8 cellular contexts compared by ENCODE assay signal in genomic region chr2:173590278-173590811, GRCh38.
DNase-seq lines count a peak whose midpoint lies in the region; ATAC-seq lines count a peak whose summit lies in the region.

No MANE protein-coding gene starts in this region.

- no peak overlapping the region for H3K4me3 Mint-ChIP-seq in T-cell
- no peak overlapping the region for H3K4me3 Mint-ChIP-seq in activated T-helper 2 cell treated with anti-CD3 and anti-CD28 coated beads, Interferon-gamma antibody, Interleukin-2, Interleukin-4, amounts not matched to agents 10 μg/mL and 5 μg/mL and 100 μg/mL, durations not matched to agents 14 hours and 24 hours and 36 hours (ENCODE audit: low read depth)

- POLR2A ChIA-PET in T-cell (lab: Charles Lee): no interaction called here

- intact Hi-C loops in sciatic nerve (cut with DNase I): no loop called here
- intact Hi-C loops in activated T-helper 2 cell treated with anti-CD3 and anti-CD28 coated beads, Interferon-gamma antibody, Interleukin-2, Interleukin-4, amounts not matched to agents 10 μg/mL and 5 μg/mL and 100 μg/mL, durations not matched to agents 14 hours and 24 hours and 36 hours (cut with micrococcal nuclease): no loop called here

- H3K27ac Mint-ChIP-seq in T-cell: no peak overlapping the region
- no peak overlapping the region for H3K27ac Mint-ChIP-seq in activated T-helper 2 cell treated with anti-CD3 and anti-CD28 coated beads, Interferon-gamma antibody, Interleukin-2, Interleukin-4, amounts not matched to agents 10 μg/mL and 5 μg/mL and 100 μg/mL, durations not matched to agents 14 hours and 24 hours and 36 hours

- ATAC-seq in esophagus mucosa (peak; percentile 96), sciatic nerve (peak; percentile 79), T-cell (replicated peaks in 1 of 4) (no peak), GM19351 (IDR thresholded peaks at IDR 0.05; ENCODE audit: unreplicated experiment) (no peak)

- H3K27me3 Mint-ChIP-seq in T-cell: peaks cover 15 to 19% of the 10 kb centered on the region in 2 donors
- peaks cover 4% of the 10 kb centered on the region for H3K27me3 Mint-ChIP-seq in activated T-helper 2 cell treated with anti-CD3 and anti-CD28 coated beads, Interferon-gamma antibody, Interleukin-2, Interleukin-4, amounts not matched to agents 10 μg/mL and 5 μg/mL and 100 μg/mL, durations not matched to agents 14 hours and 24 hours and 36 hours (ENCODE audit: low read depth)

- H3K4me1 Mint-ChIP-seq in T-cell: no peaks in the 10 kb centered on the region
- H3K4me1 Mint-ChIP-seq in activated T-helper 2 cell treated with anti-CD3 and anti-CD28 coated beads, Interferon-gamma antibody, Interleukin-2, Interleukin-4, amounts not matched to agents 10 μg/mL and 5 μg/mL and 100 μg/mL, durations not matched to agents 14 hours and 24 hours and 36 hours (ENCODE audit: low read depth): no peaks in the 10 kb centered on the region

- no peaks in the 10 kb centered on the region for H3K36me3 Mint-ChIP-seq in T-cell
- H3K36me3 Mint-ChIP-seq in activated T-helper 2 cell treated with anti-CD3 and anti-CD28 coated beads, Interferon-gamma antibody, Interleukin-2, Interleukin-4, amounts not matched to agents 10 μg/mL and 5 μg/mL and 100 μg/mL, durations not matched to agents 14 hours and 24 hours and 36 hours (ENCODE audit: low read depth): no peaks in the 10 kb centered on the region

- H3K9me3 Mint-ChIP-seq in T-cell: peaks cover 4 to 14% (median 11%) of the 10 kb centered on the region in 3 donors
- peaks cover 7% of the 10 kb centered on the region for H3K9me3 Mint-ChIP-seq in activated T-helper 2 cell treated with anti-CD3 and anti-CD28 coated beads, Interferon-gamma antibody, Interleukin-2, Interleukin-4, amounts not matched to agents 10 μg/mL and 5 μg/mL and 100 μg/mL, durations not matched to agents 14 hours and 24 hours and 36 hours

- CTCF ChIA-PET in T-cell (lab: Charles Lee): no interaction called here

- DNase-seq in GM04504 (ENCODE audit: low read depth) (peak; percentile 87), NCI-H524 treated with DMSO at 0.1 percent for 48 hours (lab: John Stamatoyannopoulos, UW) (peak; percentile 11), sciatic nerve (ENCODE audit: low spot score) (peak; percentile 63), T-cell (no peak)
- DNase-seq in activated T-helper 2 cell treated with anti-CD3 and anti-CD28 coated beads, Interferon-gamma antibody, Interleukin-2, Interleukin-4, amounts not matched to agents 10 μg/mL and 5 μg/mL and 100 μg/mL, durations not matched to agents 14 hours and 24 hours and 36 hours (ENCODE audit: low spot score): no peak
- no peak for DNase-seq in stimulated activated CD4-positive, alpha-beta T cell treated with anti-CD3 and anti-CD28 coated beads, Interleukin-2, amount 100 ng/mL, for 24 hours

Comparison
In these comparisons a context has a peak if more than half of its experiments do, and no peak if none do; other contexts are left out.
1. DNase-seq: peak in GM04504 (single experiment), NCI-H524 treated with DMSO at 0.1 percent for 48 hours (single experiment) and sciatic nerve (single experiment); none in T-cell (0 of 34), activated T-helper 2 cell treated with anti-CD3 and anti-CD28 coated beads, Interferon-gamma antibody, Interleukin-2, Interleukin-4, amounts not matched to agents 10 μg/mL and 5 μg/mL and 100 μg/mL, durations not matched to agents 14 hours and 24 hours and 36 hours (single experiment) and stimulated activated CD4-positive, alpha-beta T cell treated with anti-CD3 and anti-CD28 coated beads, Interleukin-2, amount 100 ng/mL, for 24 hours (0 of 2).
2. ATAC-seq: peak in esophagus mucosa (single experiment) and sciatic nerve (single experiment); none in T-cell (0 of 4) and GM19351 (single experiment).